ENCODE assay signal across 29 cellular contexts in genomic region chr17:2805961-2806360, GRCh38. TPM values are rescaled to one million over a fixed set of nuclear protein-coding genes. Genes with fewer than 3 reads are reported as not detected.
"Had no signal": no experiment of that assay in that cellular context is flagged by ENCODE, and none has a peak within 500 bp of the region (broad histone marks: within the 10 kb centered on the region; RNA-seq: fewer than 3 reads in every experiment).

No MANE protein-coding gene starts in this region.

- H3K27me3 ChIP-seq: ascending aorta, breast epithelium had no signal

- H3K9me3 ChIP-seq: ascending aorta, breast epithelium had no signal

- DNase-seq: activated CD4-positive, alpha-beta T cell treated with anti-CD3 and anti-CD28 coated beads, Interleukin-2, amount 10 ng/mL, durations not matched to agents 24 days and 14 days; activated CD4-positive, alpha-beta T cell treated with anti-CD3 and anti-CD28 coated beads, Interleukin-2, amount 50 U/mL, for 4 hours; activated CD8-positive, alpha-beta T cell treated with anti-CD3 and anti-CD28 coated beads for 36 hours; activated effector memory CD4-positive, alpha-beta T cell treated with anti-CD3 and anti-CD28 coated beads, Interleukin-2, amount 50 U/mL, for 16 hours; activated naive CD4-positive, alpha-beta T cell; activated naive CD4-positive, alpha-beta T cell treated with anti-CD3 and anti-CD28 coated beads, Interleukin-2, amount 50 U/mL, for 16 hours; activated naive CD8-positive, alpha-beta T cell treated with anti-CD3 and anti-CD28 coated beads for 36 hours; activated T-cell treated with anti-CD3 and anti-CD28 coated beads, Interleukin-2, amount 50 U/mL, for 1 hour; activated T-cell treated with anti-CD3 and anti-CD28 coated beads, Interleukin-2, amount 50 U/mL, for 72 hours; amniotic stem cell; NCI-H1092 treated with DMSO at 0.1 percent for 48 hours; NCI-H146; NCI-H187; NCI-H2029 treated with DMSO at 0.1 percent for 48 hours; NCI-H2107; NCI-H226; NCI-H446 treated with DMSO at 0.1 percent for 48 hours; NCI-H69; PC-9; Right ventricle myocardium superior had no signal

- H3K36me3 Mint-ChIP-seq: activated naive CD8-positive, alpha-beta T cell treated with anti-CD3 and anti-CD28 coated beads for 36 hours had no signal

- H3K4me3 Mint-ChIP-seq: activated CD4-positive, alpha-beta T cell treated with anti-CD3 and anti-CD28 coated beads, Interleukin-2, amount 10 ng/mL, durations not matched to agents 24 days and 14 days; activated CD8-positive, alpha-beta T cell treated with anti-CD3 and anti-CD28 coated beads for 36 hours; activated naive CD8-positive, alpha-beta T cell treated with anti-CD3 and anti-CD28 coated beads for 36 hours; activated T-cell treated with anti-CD3 and anti-CD28 coated beads, Interleukin-2, amount 50 U/mL, for 72 hours; activated T-helper 17 cell treated with anti-CD3 and anti-CD28 coated beads, Interleukin-2, amount 50 U/mL, for 72 hours; T-helper 2 cell treated with Interferon-gamma antibody and Interleukin-4, amounts not matched to agents 5 μg/mL and 100 μg/mL, for 36 hours had no signal

- H3K27me3 Mint-ChIP-seq: activated naive CD8-positive, alpha-beta T cell treated with anti-CD3 and anti-CD28 coated beads for 36 hours; activated T-helper 17 cell treated with anti-CD3 and anti-CD28 coated beads, Interleukin-2, amount 50 U/mL, for 72 hours had no signal

- H3K4me3 ChIP-seq: ascending aorta, breast epithelium, K562, PC-9 had no signal

- H3K27ac ChIP-seq: ascending aorta, breast epithelium, PC-9, RWPE1 had no signal

- H3K4me2 ChIP-seq: PC-9 had no signal

- H3K4me1 Mint-ChIP-seq: activated naive CD8-positive, alpha-beta T cell treated with anti-CD3 and anti-CD28 coated beads for 36 hours had no signal

- H3K9me3 Mint-ChIP-seq: activated CD4-positive, alpha-beta T cell treated with anti-CD3 and anti-CD28 coated beads, Interleukin-2, amount 10 ng/mL, durations not matched to agents 24 days and 14 days; activated CD8-positive, alpha-beta T cell treated with anti-CD3 and anti-CD28 coated beads for 36 hours; activated naive CD8-positive, alpha-beta T cell treated with anti-CD3 and anti-CD28 coated beads for 36 hours; activated T-cell treated with anti-CD3 and anti-CD28 coated beads, Interleukin-2, amount 50 U/mL, for 72 hours; activated T-helper 17 cell treated with anti-CD3 and anti-CD28 coated beads, Interleukin-2, amount 50 U/mL, for 72 hours; T-helper 2 cell treated with Interferon-gamma antibody and Interleukin-4, amounts not matched to agents 5 μg/mL and 100 μg/mL, for 36 hours had no signal

- H3K4me1 ChIP-seq: ascending aorta, breast epithelium had no signal

- H3K36me3 ChIP-seq: ascending aorta, breast epithelium had no signal

- ATAC-seq: activated CD8-positive, alpha-beta T cell treated with anti-CD3 and anti-CD28 coated beads for 36 hours; activated T-cell treated with anti-CD3 and anti-CD28 coated beads, Interleukin-2, amount 50 U/mL, for 72 hours; activated T-helper 17 cell treated with anti-CD3 and anti-CD28 coated beads, Interleukin-2, amount 50 U/mL, for 72 hours; K562 had no signal

- H3K27ac Mint-ChIP-seq: activated CD4-positive, alpha-beta T cell treated with anti-CD3 and anti-CD28 coated beads, Interleukin-2, amount 10 ng/mL, durations not matched to agents 24 days and 14 days; activated CD8-positive, alpha-beta T cell treated with anti-CD3 and anti-CD28 coated beads for 36 hours; activated naive CD8-positive, alpha-beta T cell treated with anti-CD3 and anti-CD28 coated beads for 36 hours; activated T-cell treated with anti-CD3 and anti-CD28 coated beads, Interleukin-2, amount 50 U/mL, for 72 hours; activated T-helper 17 cell treated with anti-CD3 and anti-CD28 coated beads, Interleukin-2, amount 50 U/mL, for 72 hours; T-helper 2 cell treated with Interferon-gamma antibody and Interleukin-4, amounts not matched to agents 5 μg/mL and 100 μg/mL, for 36 hours had no signal

- H2AFZ ChIP-seq: PC-9 had no signal

RNA-seq across cellular contexts. Expression of gene RAP1GAP2, which starts 9.7 kb away (rescaled TPM):
- total RNA-seq: activated naive CD8-positive, alpha-beta T cell treated with anti-CD3 and anti-CD28 coated beads for 36 hours had no signal

RNA-seq across cellular contexts. Expression of gene CCDC92B, which starts 56.5 kb away (rescaled TPM):
- total RNA-seq: activated CD8-positive, alpha-beta memory T cell treated with anti-CD3 and anti-CD28 coated beads for 36 hours; activated naive CD8-positive, alpha-beta T cell treated with anti-CD3 and anti-CD28 coated beads for 36 hours; ascending aorta; K562; M059J; OCI-LY7 had no signal
- polyA plus RNA-seq: K562 had no signal
